Comparison of ENCODE assay signal across 1 cellular context in genomic region chr22:19590696-19591095, GRCh38.
A peak's percentile ranks its signal among the peaks of the same experiment; 100 is the strongest.
TF ChIP-seq lines count a peak whose summit lies in the region.

No MANE protein-coding gene starts in this region.

TF ChIP-seq in K562, 482 proteins besides CTCF, POLR2A, EP300 and RAD21 (continued from another document and continues in another):
- TF ChIP-seq NFRKB (IDR thresholded peaks at IDR 0.05; ENCODE audit: low read depth) (no peak), AFF4 (CRISPR knock-in tag; IDR thresholded peaks at IDR 0.05) (no peak), ZC3H4 (CRISPR knock-in tag; IDR thresholded peaks at IDR 0.05; ENCODE audit: borderline replicate concordance) (no peak), THAP12 (CRISPR knock-in tag; IDR thresholded peaks at IDR 0.05) (0 out of 2 replicates have a peak, but pooled peaks have one; percentile 22), SMC3 (conservative IDR thresholded peaks at IDR 0.05; ENCODE audit: insufficient read depth, low read depth, low read length) (no peak), HDAC6 (IDR thresholded peaks at IDR 0.05; ENCODE audit: low read depth, low read length) (0 out of 2 replicates have a peak, but pooled peaks have one; percentile 12), TFE3 (CRISPR knock-in tag; IDR thresholded peaks at IDR 0.05) (no peak), WHSC1 (IDR thresholded peaks at IDR 0.05; ENCODE audit: low read length) (no peak), CUX1 (CRISPR knock-in tag; IDR thresholded peaks at IDR 0.05) (no peak), ZMIZ1 (IDR thresholded peaks at IDR 0.05; ENCODE audit: low read depth in 2 of 2, low read length in 2 of 2) (no peak), PBX2 (CRISPR knock-in tag; IDR thresholded peaks at IDR 0.05; ENCODE audit: low read depth) (no peak), PBX2 (tag; conservative IDR thresholded peaks at IDR 0.05; ENCODE audit: low read depth) (no peak), ZNF76 (CRISPR knock-in tag; IDR thresholded peaks at IDR 0.05; ENCODE audit: borderline replicate concordance) (no peak), ZNF668 (CRISPR knock-in tag; IDR thresholded peaks at IDR 0.05) (no peak), ELK1 (CRISPR knock-in tag; IDR thresholded peaks at IDR 0.05) (no peak), POLR2AphosphoS5 (IDR thresholded peaks at IDR 0.05; ENCODE audit: control insufficient read depth, insufficient read depth, low read depth, low read length) (no peak), CBX8 (IDR thresholded peaks at IDR 0.05; ENCODE audit: borderline replicate concordance, extremely low read depth, low read depth, low read length, poor library complexity, severe bottlenecking) (no peak), L3MBTL2 (IDR thresholded peaks at IDR 0.05) (no peak), GMEB1 (CRISPR knock-in tag; IDR thresholded peaks at IDR 0.05) (no peak), TEAD4 (IDR thresholded peaks at IDR 0.05; ENCODE audit: low read length) (no peak), TEAD4 (CRISPR knock-in tag; IDR thresholded peaks at IDR 0.05; ENCODE audit: borderline replicate concordance) (0 out of 2 replicates have a peak, but pooled peaks have one; percentile 71), MAX (CRISPR knock-in tag; IDR thresholded peaks at IDR 0.05) (0 out of 2 replicates have a peak, but pooled peaks have one; percentile 59), NRF1 (conservative IDR thresholded peaks at IDR 0.05 in 1 of 2, IDR thresholded peaks at IDR 0.05 in 1 of 2) (no peak), ZNF511 (CRISPR knock-in tag; IDR thresholded peaks at IDR 0.05) (0 out of 2 replicates have a peak, but pooled peaks have one; percentile 68), BRCA1 (IDR thresholded peaks at IDR 0.05) (no peak), BRCA1 (CRISPR knock-in tag; IDR thresholded peaks at IDR 0.05) (0 out of 2 replicates have a peak, but pooled peaks have one; percentile 88), RBM17 (IDR thresholded peaks at IDR 0.05; ENCODE audit: borderline replicate concordance, low read depth, low read length) (no peak), ZNF263 (CRISPR knock-in tag; IDR thresholded peaks at IDR 0.05; ENCODE audit: borderline replicate concordance) (no peak), CHD4 (IDR thresholded peaks at IDR 0.05; ENCODE audit: insufficient read depth, insufficient replicate concordance, low read depth, low read length, poor library complexity, severe bottlenecking) (no peak), ZNF41 (CRISPR knock-in tag; conservative IDR thresholded peaks at IDR 0.05) (no peak), SETDB1 (IDR thresholded peaks at IDR 0.05; ENCODE audit: low read length) (no peak), RHOXF2B (CRISPR knock-in tag; conservative IDR thresholded peaks at IDR 0.05) (no peak)
